Comparison of ENCODE assay signal across 8 cellular contexts in the genomic region with DNA sequence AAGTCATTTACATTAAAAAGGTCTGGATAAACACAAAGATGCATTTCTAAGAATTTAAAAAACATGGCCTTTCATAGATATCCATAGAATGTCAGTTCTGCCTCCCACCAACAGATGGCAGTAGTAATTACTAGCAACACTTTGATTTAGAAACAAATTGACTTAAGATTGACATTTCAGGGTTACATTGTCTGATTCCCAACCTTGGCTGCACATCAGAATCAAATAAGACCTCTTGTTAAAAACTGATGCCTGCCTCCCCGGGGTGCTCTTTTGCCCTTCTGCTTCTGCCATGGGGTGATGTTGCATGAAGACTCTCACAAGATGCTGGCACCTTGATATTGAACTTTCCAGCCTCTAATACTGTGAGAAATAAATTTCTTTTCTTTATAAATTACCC.
DNase-seq lines count a peak whose midpoint lies in the region; ATAC-seq and TF ChIP-seq lines count a peak whose summit lies in the region.

No MANE protein-coding gene starts in this region.

- no peak for TF ChIP-seq POLR2A in adrenal gland (IDR thresholded peaks at IDR 0.05)

- H3K9me3 ChIP-seq in Caco-2 (no peaks in the 10 kb centered on the region), adrenal gland (replicated peaks in 1 of 3) (no peaks in the 10 kb centered on the region), lower lobe of right lung (no peaks in the 10 kb centered on the region)

- BruUV-seq in Caco-2 (replicated peaks; lab: Mats Ljungman, UMichigan), result no TSS peak

- H3K27me3 ChIP-seq in Caco-2 (replicated peaks; ENCODE audit: control insufficient read depth, insufficient read depth, low read length), result no peaks in the 10 kb centered on the region
- no peaks in the 10 kb centered on the region for H3K27me3 ChIP-seq in adrenal gland
- no peaks in the 10 kb centered on the region for H3K27me3 ChIP-seq in lower lobe of right lung (ENCODE audit: low read depth)

- H3K4me1 Mint-ChIP-seq in Caco-2 (ENCODE audit: low read depth, unreplicated experiment), result no peaks in the 10 kb centered on the region

- CTCF ChIA-PET in Caco-2 (lab: Charles Lee), result interaction anchor here (0.9 kb wide), 1 partner anchor 304 kb away, joined by 3 read pairs; no protein-coding TSS in a partner anchor

- H3K27me3 Mint-ChIP-seq in Caco-2 (ENCODE audit: insufficient read depth, unreplicated experiment), result no peaks in the 10 kb centered on the region

- intact Hi-C loops in Caco-2 (cut with micrococcal nuclease; ENCODE audit: unreplicated experiment) (loop anchor here (1.0 to 5.0 kb wide), 3 partner anchors 120 to 304 kb away; no protein-coding TSS in a partner anchor), adrenal gland (cut with DNase I) (loop anchor here in 1 of 2 donors (5.0 kb wide), 1 partner anchor 305 kb away; no protein-coding TSS in a partner anchor), lower lobe of right lung (cut with DNase I) (no loop called here)

- H3K36me3 ChIP-seq in Caco-2 (ENCODE audit: control insufficient read depth, insufficient read depth, low read length) (no peaks in the 10 kb centered on the region), adrenal gland (replicated peaks in 1 of 2) (no peaks in the 10 kb centered on the region), lower lobe of right lung (no peaks in the 10 kb centered on the region)

- H3K4me1 ChIP-seq in Caco-2 (no peaks in the 10 kb centered on the region), adrenal gland (replicated peaks in 1 of 2) (no peaks in the 10 kb centered on the region), lower lobe of right lung (no peaks in the 10 kb centered on the region)

- no peaks in the 10 kb centered on the region for H3K9me3 Mint-ChIP-seq in Caco-2 (ENCODE audit: unreplicated experiment)

- H3K27ac ChIP-seq in adrenal gland (no peak overlapping the region), lower lobe of right lung (no peak overlapping the region)

- ATAC-seq in HG03159 (IDR thresholded peaks at IDR 0.05; ENCODE audit: unreplicated experiment), result peak; percentile 65
- no peak for ATAC-seq in lower lobe of right lung
- no peak for ATAC-seq in GM21825 (IDR thresholded peaks at IDR 0.05; ENCODE audit: unreplicated experiment)
- ATAC-seq in HG03196 (IDR thresholded peaks at IDR 0.05; ENCODE audit: unreplicated experiment), result no peak

- WGBS in adrenal gland, 4 donors, result 71 to 96% (median 87%) methylated on average over 1 of the region's 1 CpG

- DNase-seq in Caco-2 (peak in 1 of 2 experiments; percentile 32), adrenal gland (peak in 1 of 7 donors; percentile 23), lower lobe of right lung (no peak), NCI-H2081 treated with DMSO at 0.1 percent for 48 hours (lab: John Stamatoyannopoulos, UW) (no peak), DMS79 treated with DMSO at 0.1 percent for 48 hours (lab: John Stamatoyannopoulos, UW) (no peak)

- TF ChIP-seq CTCF in Caco-2 (IDR thresholded peaks at IDR 0.05; ENCODE audit: insufficient read depth in 1 of 2, low read depth in 1 of 2, low read length in 1 of 2, severe bottlenecking in 1 of 2, unreplicated experiment in 1 of 2) (peak; percentile 60 to 66), adrenal gland (IDR thresholded peaks at IDR 0.05) (peak; percentile 50 to 72 (median 65)), lower lobe of right lung (IDR thresholded peaks at IDR 0.05) (peak; percentile 46)

- H3K4me3 ChIP-seq in Caco-2 (ENCODE audit: low read depth, low read length) (no peak overlapping the region), adrenal gland (no peak overlapping the region), lower lobe of right lung (no peak overlapping the region)

- POLR2A ChIA-PET in Caco-2 (lab: Charles Lee), result no interaction called here

- H3K27ac Mint-ChIP-seq in Caco-2 (ENCODE audit: unreplicated experiment), result no peak overlapping the region

- H3K4me3 Mint-ChIP-seq in Caco-2 (ENCODE audit: unreplicated experiment), result no peak overlapping the region

- no peaks in the 10 kb centered on the region for H3K36me3 Mint-ChIP-seq in Caco-2 (ENCODE audit: insufficient read depth, unreplicated experiment)
